In the genomic region with DNA sequence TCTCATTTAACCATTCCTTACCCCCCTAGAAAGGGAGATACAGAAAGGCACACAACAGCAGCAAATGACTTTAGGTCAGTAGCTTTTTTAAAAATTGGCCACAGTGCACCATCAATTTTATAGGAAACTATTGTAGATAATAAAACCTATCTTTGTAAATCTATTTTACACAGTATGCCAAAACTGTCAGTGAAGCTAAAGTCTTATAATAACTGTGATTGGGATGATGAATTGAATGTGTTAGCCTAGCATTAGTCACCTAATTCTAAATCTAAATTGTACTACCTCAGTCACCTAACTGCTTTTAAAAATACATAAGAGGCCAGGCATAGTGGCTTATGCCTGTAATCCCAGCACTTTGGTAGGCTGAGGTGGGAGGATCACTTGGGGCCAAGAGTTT, we compare ENCODE assay signal across 31 cellular contexts. TPM values are rescaled to one million over a fixed set of nuclear protein-coding genes. Genes with fewer than 3 reads are reported as not detected.
DNase-seq lines count a peak whose midpoint lies in the region; ATAC-seq, FAIRE-seq and TF ChIP-seq lines count a peak whose summit lies in the region.
"Had no signal": no experiment of that assay in that cellular context is flagged by ENCODE, and none has a peak within 500 bp of the region (broad histone marks: within the 10 kb centered on the region; RNA-seq: fewer than 3 reads in every experiment).

No MANE protein-coding gene starts in this region.

- H3K36me3 ChIP-seq in ACC112 (ENCODE audit: insufficient read depth, low read length) (peaks cover 10% of the 10 kb centered on the region; the same call in 1 of the 2 replicates), endothelial cell of umbilical vein (ENCODE audit: control insufficient read depth in 2 of 2, extremely low read depth in 1 of 2, insufficient read depth in 2 of 2, low read length in 2 of 2) (no peaks in the 10 kb centered on the region), mesodermal cell (ENCODE audit: control insufficient read depth, insufficient read depth, low read length) (no peaks in the 10 kb centered on the region)
- H3K36me3 ChIP-seq: esophagus muscularis mucosa, HAP-1, pancreas, right atrium auricular region, spleen had no signal

- dilution Hi-C loops in endothelial cell of umbilical vein (cut with MboI; ENCODE audit: extremely low pct_ligation_motif_present, low sequenced_read_pairs): no loop called here

- H3K4me3 ChIP-seq in ACC112 (ENCODE audit: low read depth, low read length) (peak overlapping the region; percentile 66; the same call in 1 of the 2 replicates), endothelial cell of umbilical vein (replicated peaks in 1 of 3; ENCODE audit: insufficient read depth in 1 of 3, low read depth in 1 of 3, low read length in 3 of 3) (no peak overlapping the region), mesodermal cell (ENCODE audit: extremely low read depth, insufficient read depth, low read length, poor library complexity, severe bottlenecking) (no peak overlapping the region)
- H3K4me3 ChIP-seq: esophagus muscularis mucosa, HAP-1, lung, pancreas, right atrium auricular region, spleen had no signal

- DNase-seq in RKO (ENCODE audit: low spot score): peak; percentile 13
- DNase-seq in endothelial cell of umbilical vein (ENCODE audit: low read depth, low spot score): no peak
- DNase-seq in SW480 (ENCODE audit: low spot score): no peak
- DNase-seq in NCI-H82 (lab: John Stamatoyannopoulos, UW): no peak
- DNase-seq: activated B cell treated with CpG ODN at 0.5 μM for 24 hours; activated CD4-positive, alpha-beta T cell treated with anti-CD3 and anti-CD28 coated beads, Interleukin-2, amount 10 ng/mL, durations not matched to agents 7 days and 5 days; activated effector memory CD4-positive, alpha-beta T cell treated with anti-CD3 and anti-CD28 coated beads, Interleukin-2, amount 50 U/mL, for 16 hours; activated naive CD8-positive, alpha-beta T cell treated with anti-CD3 and anti-CD28 coated beads, Interleukin-2, amount 10 ng/mL, durations not matched to agents 7 days and 5 days; activated T-cell treated with anti-CD3 and anti-CD28 coated beads, Interleukin-2, amount 50 U/mL, for 24 hours; aorta; caudate nucleus; CD4-positive, alpha-beta memory T cell; effector memory CD8-positive, alpha-beta T cell; hypothalamus; left cardiac atrium; NCI-H1417; NCI-H2029 treated with DMSO at 0.1 percent for 48 hours; NCI-H524 treated with DMSO at 0.1 percent for 48 hours; pancreas; spleen; stimulated activated naive CD8-positive, alpha-beta T cell treated with anti-CD3 and anti-CD28 coated beads, Interleukin-15, amount 100 ng/mL, for 72 hours; T-cell had no signal

- no peak for ATAC-seq in GM19467 (IDR thresholded peaks at IDR 0.05; ENCODE audit: unreplicated experiment)
- no peak for ATAC-seq in GM19328 (IDR thresholded peaks at IDR 0.05; ENCODE audit: unreplicated experiment)
- ATAC-seq: effector memory CD8-positive, alpha-beta T cell; left cardiac atrium; Panc1; pancreas; T-cell had no signal

- TF ChIP-seq CTCF in endothelial cell of umbilical vein (IDR thresholded peaks at IDR 0.05; ENCODE audit: extremely low read depth in 1 of 2, insufficient read depth in 1 of 2, low read depth in 1 of 2, low read length in 2 of 2): no peak

- H4K20me1 ChIP-seq in endothelial cell of umbilical vein (replicated peaks; ENCODE audit: control insufficient read depth, extremely low read depth, insufficient read depth, low read length): no peaks in the 10 kb centered on the region

- H3K9me1 ChIP-seq in endothelial cell of umbilical vein (replicated peaks; ENCODE audit: control insufficient read depth, extremely low read depth, insufficient read depth, low read length): no peaks in the 10 kb centered on the region

- BruUV-seq in endothelial cell of umbilical vein (replicated peaks; lab: Mats Ljungman, UMichigan): no TSS peak

- H3K9me3 ChIP-seq in endothelial cell of umbilical vein (replicated peaks; ENCODE audit: control insufficient read depth, insufficient read depth, low read length): no peaks in the 10 kb centered on the region
- H3K9me3 ChIP-seq in mesodermal cell (ENCODE audit: control insufficient read depth, low read length): no peaks in the 10 kb centered on the region
- H3K9me3 ChIP-seq: esophagus muscularis mucosa, HAP-1, pancreas, right atrium auricular region, spleen had no signal

- intact Hi-C loops in endothelial cell of umbilical vein (cut with micrococcal nuclease): no loop called here

- H3K27ac ChIP-seq in ACC112 (ENCODE audit: low read depth, low read length) (peak overlapping the region; percentile 96), endothelial cell of umbilical vein (ENCODE audit: insufficient read depth, low read depth, low read length) (peak overlapping the region; percentile 79), mesodermal cell (ENCODE audit: low read depth, low read length, severe bottlenecking) (peak overlapping the region; percentile 92)
- H3K27ac ChIP-seq: esophagus muscularis mucosa, pancreas, right atrium auricular region, spleen had no signal

- CTCF ChIA-PET in endothelial cell of umbilical vein (lab: Charles Lee): interaction anchor here (0.8 to 1.4 kb wide), 3 partner anchors 11 to 41 kb away, joined by 3 to 5 read pairs (median 5); no protein-coding TSS in a partner anchor

- H3K27me3 ChIP-seq in ACC112 (ENCODE audit: insufficient read depth, low read length): no peaks in the 10 kb centered on the region
- H3K27me3 ChIP-seq in endothelial cell of umbilical vein (ENCODE audit: control insufficient read depth in 2 of 2, insufficient read depth in 2 of 2, low read length in 2 of 2): no peaks in the 10 kb centered on the region
- H3K27me3 ChIP-seq: esophagus muscularis mucosa, pancreas, right atrium auricular region, spleen had no signal

- POLR2A ChIA-PET in endothelial cell of umbilical vein (lab: Charles Lee): no interaction called here

- no peak for TF ChIP-seq POLR2A in endothelial cell of umbilical vein (IDR thresholded peaks at IDR 0.05; ENCODE audit: low read depth, low read length)

- H3K4me2 ChIP-seq in endothelial cell of umbilical vein (ENCODE audit: insufficient read depth, low read length): no peak overlapping the region

- H3K79me2 ChIP-seq in ACC112 (ENCODE audit: control insufficient read depth, insufficient read depth, low read length, unreplicated experiment): peaks cover 69% of the 10 kb centered on the region
- peaks cover 67% of the 10 kb centered on the region for H3K79me2 ChIP-seq in endothelial cell of umbilical vein (ENCODE audit: control insufficient read depth, insufficient read depth, low read length)

- no peak for FAIRE-seq in endothelial cell of umbilical vein (lab: Jason Lieb, UNC)
- FAIRE-seq: pancreas had no signal

- H2AFZ ChIP-seq in ACC112 (ENCODE audit: low read length, unreplicated experiment) (no peak overlapping the region), endothelial cell of umbilical vein (ENCODE audit: low read depth, low read length) (no peak overlapping the region)

- H3K4me1 ChIP-seq in ACC112 (ENCODE audit: control insufficient read depth, insufficient read depth, low read length, unreplicated experiment): peaks cover 64% of the 10 kb centered on the region
- H3K4me1 ChIP-seq in endothelial cell of umbilical vein (ENCODE audit: control insufficient read depth, extremely low read depth, insufficient read depth, low read length): peaks cover 38% of the 10 kb centered on the region
- H3K4me1 ChIP-seq in mesodermal cell (ENCODE audit: control insufficient read depth, insufficient read depth, low read length, poor library complexity, severe bottlenecking): peaks cover 26% of the 10 kb centered on the region
- H3K4me1 ChIP-seq: HAP-1 had no signal

- H3K9ac ChIP-seq in endothelial cell of umbilical vein (replicated peaks; ENCODE audit: extremely low read depth, insufficient read depth, low read length): no peak overlapping the region

TF ChIP-seq in endothelial cell of umbilical vein, 7 proteins besides CTCF, POLR2A, EP300 and RAD21:
- TF ChIP-seq POLR2AphosphoS5 (IDR thresholded peaks at IDR 0.05; ENCODE audit: insufficient read depth, low read depth, low read length): no peak
- TF ChIP-seq EZH2 (IDR thresholded peaks at IDR 0.05; ENCODE audit: borderline replicate concordance, low read depth, low read length, severe bottlenecking): no peak
- TF ChIP-seq MYC (IDR thresholded peaks at IDR 0.05; ENCODE audit: low read depth, low read length): no peak
- TF ChIP-seq FOS (IDR thresholded peaks at IDR 0.05; ENCODE audit: borderline replicate concordance, insufficient read depth, low read length): no peak
- no peak for TF ChIP-seq JUN (IDR thresholded peaks at IDR 0.05; ENCODE audit: borderline replicate concordance, insufficient read depth, insufficient read length, low read depth)
- TF ChIP-seq GATA2 (IDR thresholded peaks at IDR 0.05; ENCODE audit: insufficient read depth, insufficient read length, low read depth, low read length): no peak
- TF ChIP-seq, protein P1, sequence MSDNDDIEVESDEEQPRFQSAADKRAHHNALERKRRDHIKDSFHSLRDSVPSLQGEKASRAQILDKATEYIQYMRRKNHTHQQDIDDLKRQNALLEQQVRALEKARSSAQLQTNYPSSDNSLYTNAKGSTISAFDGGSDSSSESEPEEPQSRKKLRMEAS (IDR thresholded peaks at IDR 0.05; ENCODE audit: insufficient read depth, insufficient read length): no peak

RNA-seq across cellular contexts. Expression of a gene that starts 44.2 kb away (rescaled TPM):
- 24.3 and 24.9 TPM in 2 replicates for total RNA-seq in endothelial cell of umbilical vein
- polyA plus RNA-seq in endothelial cell of umbilical vein: 16.2 and 16.7 TPM in 2 replicates
- polyA plus RNA-seq in endothelial cell of umbilical vein (2011; cell fraction: cytosol; rRNA removed): 11.5 and 13.4 TPM in 2 replicates
- polyA plus RNA-seq in endothelial cell of umbilical vein (2011; cell fraction: nucleus; rRNA removed): 21.1 and 23.1 TPM in 2 replicates
- 12.8 and 15.2 TPM in 2 replicates for polyA plus RNA-seq in endothelial cell of umbilical vein (2012)
- 59.1 and 61.5 TPM in 2 replicates for polyA minus RNA-seq in endothelial cell of umbilical vein
- 24.1 TPM for polyA minus RNA-seq in endothelial cell of umbilical vein (2011; cell fraction: cytosol; rRNA and poly(A)+ RNA removed)
- 80.9 and 111 TPM in 2 replicates for polyA minus RNA-seq in endothelial cell of umbilical vein (2011; cell fraction: nucleus; rRNA and poly(A)+ RNA removed)
- polyA plus RNA-seq in mesodermal cell (2013, experiment 1 of 2): 15.4 TPM
- 12.3 TPM for polyA plus RNA-seq in mesodermal cell (2013, experiment 2 of 2)
